ENCODE assay signal across 8 cellular contexts in genomic region chr6:33249732-33250625, GRCh38. TPM values are rescaled to one million over a fixed set of nuclear protein-coding genes. Genes with fewer than 3 reads are reported as not detected.
A peak's percentile ranks its signal among the peaks of the same experiment; 100 is the strongest.
DNase-seq lines count a peak whose midpoint lies in the region; ATAC-seq, FAIRE-seq and TF ChIP-seq lines count a peak whose summit lies in the region.

No MANE protein-coding gene starts in this region.

- no peak for FAIRE-seq in K562 (lab: Jason Lieb, UNC)
- peak; percentile 85 for FAIRE-seq in keratinocyte (lab: Jason Lieb, UNC)
- no peak for FAIRE-seq in frontal cortex (lab: Jason Lieb, UNC)

- intact Hi-C loops in K562 (cut with micrococcal nuclease): loop anchor here (2.0 kb wide), 1 partner anchor 49 kb away; the partner anchor contains the start of genes RXRB and SLC39A7

- H3K9me1 ChIP-seq in K562 (ENCODE audit: control insufficient read depth, insufficient read depth, low read length) (peaks cover 4% of the 10 kb centered on the region), keratinocyte (ENCODE audit: control insufficient read depth, extremely low read depth, insufficient read depth, low read length) (no peaks in the 10 kb centered on the region)

- in situ Hi-C loops in K562 (cut with MboI): loop anchor here (5.0 kb wide), 2 partner anchors 133 to 233 kb away; no protein-coding TSS in a partner anchor

- peak overlapping the region; percentile 91 for H3K27ac ChIP-seq in K562 (ENCODE audit: extremely low read depth, low read depth, low read length)
- peak overlapping the region; percentile 96 for H3K27ac ChIP-seq in keratinocyte (ENCODE audit: control insufficient read depth, insufficient read depth, low read length)
- H3K27ac ChIP-seq in stomach smooth muscle (ENCODE audit: low read length): peak overlapping the region; percentile 99

- H3K9ac ChIP-seq in K562 (ENCODE audit: insufficient read depth in 1 of 2, low read depth in 2 of 2, low read length in 2 of 2): peak overlapping the region; percentile 89 to 90
- peak overlapping the region; percentile 88 for H3K9ac ChIP-seq in keratinocyte (ENCODE audit: control insufficient read depth, extremely low read depth, insufficient read depth, low read length)
- peak overlapping the region; percentile 99 for H3K9ac ChIP-seq in stomach smooth muscle (ENCODE audit: low read length in 2 of 2)

- H3K4me2 ChIP-seq in K562 (ENCODE audit: insufficient read depth, low read length) (peak overlapping the region; percentile 97), keratinocyte (ENCODE audit: control insufficient read depth, extremely low read depth, insufficient read depth, low read depth, low read length) (peak overlapping the region; percentile 100)

- ATAC-seq in K562 (peak; percentile 5), HG03025 (IDR thresholded peaks at IDR 0.05; ENCODE audit: low FRiP score, unreplicated experiment) (no peak)

- H4K20me1 ChIP-seq in K562 (replicated peaks; ENCODE audit: control insufficient read depth, insufficient read depth, low read length) (no peaks in the 10 kb centered on the region), keratinocyte (ENCODE audit: control insufficient read depth, extremely low read depth, insufficient read depth, low read length) (no peaks in the 10 kb centered on the region)

- H3K4me1 ChIP-seq in K562 (replicated peaks in 1 of 2; ENCODE audit: control insufficient read depth in 2 of 2, insufficient read depth in 2 of 2, low read length in 2 of 2): peaks cover 22 to 31% of the 10 kb centered on the region in 2 experiments
- peaks cover 33% of the 10 kb centered on the region for H3K4me1 ChIP-seq in keratinocyte (ENCODE audit: control insufficient read depth, extremely low read depth, insufficient read depth, low read length)
- H3K4me1 ChIP-seq in stomach smooth muscle (ENCODE audit: control insufficient read depth, insufficient read depth, low read length): peaks cover 26% of the 10 kb centered on the region

- no peak; the same call in 1 of the 2 replicates for TF ChIP-seq POLR2A in K562 (conservative IDR thresholded peaks at IDR 0.05)

- TSS peak; percentile 88 for BruUV-seq in K562 (replicated peaks; lab: Mats Ljungman, UMichigan)

- H3K36me3 ChIP-seq in K562 (ENCODE audit: control insufficient read depth, insufficient read depth, low read length): peaks cover 21% of the 10 kb centered on the region
- H3K36me3 ChIP-seq in keratinocyte (ENCODE audit: control insufficient read depth in 2 of 2, extremely low read depth in 1 of 2, insufficient read depth in 2 of 2, low read length in 2 of 2): peaks cover 0 to 10% of the 10 kb centered on the region in 2 experiments
- peaks cover 0 to 6% of the 10 kb centered on the region in 2 donors for H3K36me3 ChIP-seq in stomach smooth muscle (ENCODE audit: control insufficient read depth in 2 of 2, insufficient read depth in 2 of 2, low read length in 2 of 2)

- POLR2A ChIA-PET in K562 (lab: Yijun Ruan, JAX): interaction anchor here (0.6 to 5.2 kb wide), 23 partner anchors 9 to 712 kb away, joined by 3 to 57 read pairs (median 4); partner anchors contain the start of genes B3GALT4, RING1, RPS18 and VPS52

- H3K9me3 ChIP-seq in K562 (replicated peaks; ENCODE audit: control insufficient read depth, insufficient read depth, low read depth, low read length): no peaks in the 10 kb centered on the region
- H3K9me3 ChIP-seq in keratinocyte (ENCODE audit: control insufficient read depth, low read depth, low read length): no peaks in the 10 kb centered on the region
- H3K9me3 ChIP-seq in stomach smooth muscle (ENCODE audit: control insufficient read depth in 2 of 2, low read length in 2 of 2): no peaks in the 10 kb centered on the region

- H3K79me2 ChIP-seq in K562 (ENCODE audit: control insufficient read depth, insufficient read depth, low read length) (no peaks in the 10 kb centered on the region), keratinocyte (ENCODE audit: control insufficient read depth, insufficient read depth, low read length) (no peaks in the 10 kb centered on the region)

- 20% methylated on average over 15 of the region's 15 CpGs for WGBS in K562 (ENCODE audit: insufficient coverage, low coverage, missing lambda C conversion rate)

- peaks cover 4 to 6% of the 10 kb centered on the region in 2 experiments; a peak in 2 of 5 replicates for H3K27me3 ChIP-seq in K562 (ENCODE audit: control insufficient read depth in 2 of 2, insufficient read depth in 2 of 2, low read length in 2 of 2)
- no peaks in the 10 kb centered on the region for H3K27me3 ChIP-seq in keratinocyte (ENCODE audit: control insufficient read depth, extremely low read depth, insufficient read depth, low read length)
- H3K27me3 ChIP-seq in stomach smooth muscle (ENCODE audit: control insufficient read depth in 1 of 2, insufficient read depth in 2 of 2, low read length in 2 of 2): no peaks in the 10 kb centered on the region

- peak overlapping the region; percentile 92 for H2AFZ ChIP-seq in K562 (ENCODE audit: low read depth, low read length)
- peak overlapping the region; percentile 91 for H2AFZ ChIP-seq in keratinocyte (ENCODE audit: control insufficient read depth, low read length)

- CTCF ChIA-PET in K562 (lab: Yijun Ruan, JAX; ENCODE audit: low intra/inter-chr PET ratio): interaction anchor here (2.7 to 3.6 kb wide), 2 partner anchors 89 to 126 kb away, joined by 21 to 24 read pairs; no protein-coding TSS in a partner anchor

- H3K4me3 ChIP-seq in GM12864 (ENCODE audit: low read depth, low read length) (peak overlapping the region; percentile 78), K562 (peak overlapping the region; percentile 53), keratinocyte (ENCODE audit: control insufficient read depth in 2 of 3, extremely low read depth in 1 of 3, insufficient read depth in 2 of 3, low read depth in 1 of 3, low read length in 3 of 3) (peak overlapping the region; percentile 53 to 84 (median 59)), stomach smooth muscle (ENCODE audit: low read length in 2 of 2) (peak overlapping the region; percentile 89 to 92)

- dilution Hi-C loops in keratinocyte (cut with MboI; ENCODE audit: extremely low pct_ligation_motif_present, low sequenced_read_pairs): no loop called here

- no peak for TF ChIP-seq EP300 in K562 (IDR thresholded peaks at IDR 0.05; ENCODE audit: low read length)

- TF ChIP-seq RAD21 in K562 (CRISPR knock-in tag; conservative IDR thresholded peaks at IDR 0.05 in 1 of 2, IDR thresholded peaks at IDR 0.05 in 1 of 2): 0 out of 4 replicates have a peak, but pooled peaks of 1 of the 2 experiments have one; percentile 1

- no peak for DNase-seq in GM12864 (ENCODE audit: low read depth)
- peak; percentile 99 for DNase-seq in M059J (ENCODE audit: low read depth)
- DNase-seq in K562 (ENCODE audit: extremely low read depth in 1 of 4, low spot score in 3 of 4): peak in 2 of 4 experiments; percentile 34
- DNase-seq in keratinocyte (ENCODE audit: low read depth, low spot score): no peak
- DNase-seq in GM10266 (ENCODE audit: extremely low spot score): no peak
- DNase-seq in frontal cortex (ENCODE audit: low spot score in 2 of 2): no peak

- TF ChIP-seq CTCF in GM12864 (IDR thresholded peaks at IDR 0.05; ENCODE audit: low read depth, low read length, missing control alignments) (no peak), K562 (IDR thresholded peaks at IDR 0.05 in 2 of 3, conservative IDR thresholded peaks at IDR 0.05 in 1 of 3; ENCODE audit: insufficient read depth in 2 of 3, low read depth in 1 of 3, low read length in 3 of 3) (no peak), keratinocyte (optimal IDR thresholded peaks at IDR 0.05 in 1 of 3, IDR thresholded peaks at IDR 0.05 in 1 of 3, conservative IDR thresholded peaks at IDR 0.05 in 1 of 3; ENCODE audit: extremely low read depth in 1 of 3, insufficient read depth in 2 of 3, low read length in 3 of 3) (no peak), GM10266 (IDR thresholded peaks at IDR 0.05; ENCODE audit: control insufficient read depth, insufficient read depth, low read depth, missing control alignments) (no peak)

RNA-seq across cellular contexts. Expression of gene VPS52, which starts 21.7 kb away (rescaled TPM):
- 37.5 and 45.3 TPM in 2 replicates for total RNA-seq in M059J (2014; rRNA removed; shearing (Covaris generic))
- 400 and 717 TPM in 2 replicates for total RNA-seq in K562 (2011; cell fraction: chromatin; rRNA removed; ENCODE audit: low replicate concordance)
- total RNA-seq in K562 (2011; cell fraction: nucleolus; rRNA removed): 323 and 336 TPM in 2 replicates
- 335 and 348 TPM in 2 replicates for total RNA-seq in K562 (2011; cell fraction: nucleoplasm; rRNA removed)
- total RNA-seq in K562 (2014; rRNA removed) (40.2 and 41.7 TPM in 2 replicates), K562 (2014; rRNA removed; fragmentation: Illumina TruSeq; extraction: Trizol) (37.6 and 38.0 TPM in 2 replicates), K562 (2015; rRNA removed; fragmentation: Illumina TruSeq; extraction: Trizol) (37.0 and 40.9 TPM in 2 replicates), K562 (2021) (60.2 and 67.1 TPM in 2 replicates), frontal cortex (24.9 TPM)
- polyA plus RNA-seq in K562 (2011; rRNA removed) (103 and 149 TPM in 2 replicates), K562 (2014; fragmentation: Illumina TruSeq; extraction: Trizol) (71.9 and 84.9 TPM in 2 replicates), K562 (2014; fragmentation: Nextera tagmentation; extraction: Ambion mirVana) (10 to 100 TPM; 24.4 to 37.6 TPM), K562 (2014; rRNA removed) (68.2 and 69.7 TPM in 2 replicates), keratinocyte (36.2 to 48.7 TPM (median 40.6 TPM) in 3 replicates)
- 129 and 132 TPM in 2 replicates for polyA plus RNA-seq in K562 (2011; cell fraction: cytosol; rRNA removed)
- 844 and 952 TPM in 2 replicates for polyA plus RNA-seq in K562 (2011; cell fraction: nucleus; rRNA removed)
- 56.6 and 77.5 TPM in 2 replicates for polyA plus RNA-seq in K562 (2012)
- polyA minus RNA-seq in K562 (2011; rRNA and poly(A)+ RNA removed): 149 and 152 TPM in 2 replicates
- 43.4 and 43.6 TPM in 2 replicates for polyA minus RNA-seq in K562 (2011; cell fraction: cytosol; rRNA and poly(A)+ RNA removed)
- 174 and 254 TPM in 2 replicates for polyA minus RNA-seq in K562 (2011; cell fraction: nucleus; rRNA and poly(A)+ RNA removed)
- polyA plus RNA-seq in keratinocyte (2011; ENCODE audit: low read depth): 29.3 TPM
- polyA plus RNA-seq in keratinocyte (2011; cell fraction: cytosol; rRNA removed): 21.9 and 23.3 TPM in 2 replicates
- 113 and 123 TPM in 2 replicates for polyA plus RNA-seq in keratinocyte (2011; cell fraction: nucleus; rRNA removed)
- polyA plus RNA-seq in keratinocyte (2012; ENCODE audit: low replicate concordance): 22.7 and 25.3 TPM in 2 replicates
- polyA minus RNA-seq in keratinocyte: 52.6 to 68.9 TPM (median 66.8 TPM) in 3 replicates
- polyA minus RNA-seq in keratinocyte (2011; cell fraction: cytosol; rRNA and poly(A)+ RNA removed): 35.1 TPM
- polyA minus RNA-seq in keratinocyte (2011; cell fraction: nucleus; rRNA and poly(A)+ RNA removed): 42.5 and 53.4 TPM in 2 replicates

RNA-seq across cellular contexts. Expression of gene RPS18, which starts 21.9 kb away (rescaled TPM):
- total RNA-seq in M059J (2014; rRNA removed; shearing (Covaris generic)): 2,277 and 2,867 TPM in 2 replicates
- 573 and 845 TPM in 2 replicates for total RNA-seq in K562 (2011; cell fraction: chromatin; rRNA removed; ENCODE audit: low replicate concordance)
- 1,781 and 2,022 TPM in 2 replicates for total RNA-seq in K562 (2011; cell fraction: nucleolus; rRNA removed)
- 2,244 and 4,596 TPM in 2 replicates for total RNA-seq in K562 (2011; cell fraction: nucleoplasm; rRNA removed)
- total RNA-seq in K562 (2014; rRNA removed): 7,421 and 7,756 TPM in 2 replicates
- 8,131 and 8,358 TPM in 2 replicates for total RNA-seq in K562 (2014; rRNA removed; fragmentation: Illumina TruSeq; extraction: Trizol)
- total RNA-seq in K562 (2015; rRNA removed; fragmentation: Illumina TruSeq; extraction: Trizol): 6,830 and 6,840 TPM in 2 replicates
- total RNA-seq in K562 (2021): 5,023 and 5,547 TPM in 2 replicates
- 10,924 and 13,776 TPM in 2 replicates for polyA plus RNA-seq in K562 (2011; rRNA removed)
- polyA plus RNA-seq in K562 (2011; cell fraction: cytosol; rRNA removed): 9,974 and 14,279 TPM in 2 replicates
- 3,080 and 5,551 TPM in 2 replicates for polyA plus RNA-seq in K562 (2011; cell fraction: nucleus; rRNA removed)
- 10,450 and 11,249 TPM in 2 replicates for polyA plus RNA-seq in K562 (2012)
- 6,410 and 6,519 TPM in 2 replicates for polyA plus RNA-seq in K562 (2014; fragmentation: Illumina TruSeq; extraction: Trizol)
- over 10,000 TPM; 14,899 to 17,516 TPM for polyA plus RNA-seq in K562 (2014; fragmentation: Nextera tagmentation; extraction: Ambion mirVana)
- 10,223 and 10,563 TPM in 2 replicates for polyA plus RNA-seq in K562 (2014; rRNA removed)
- polyA minus RNA-seq in K562 (2011; rRNA and poly(A)+ RNA removed): 5,821 and 6,481 TPM in 2 replicates
- 1,459 and 1,756 TPM in 2 replicates for polyA minus RNA-seq in K562 (2011; cell fraction: cytosol; rRNA and poly(A)+ RNA removed)
- 337 and 777 TPM in 2 replicates for polyA minus RNA-seq in K562 (2011; cell fraction: nucleus; rRNA and poly(A)+ RNA removed)
- 5,669 to 7,560 TPM (median 6,374 TPM) in 3 replicates for polyA plus RNA-seq in keratinocyte
- polyA plus RNA-seq in keratinocyte (2011; ENCODE audit: low read depth): 5,131 TPM
- 8,032 and 8,200 TPM in 2 replicates for polyA plus RNA-seq in keratinocyte (2011; cell fraction: cytosol; rRNA removed)
- polyA plus RNA-seq in keratinocyte (2011; cell fraction: nucleus; rRNA removed): 2,373 and 2,480 TPM in 2 replicates
- polyA plus RNA-seq in keratinocyte (2012; ENCODE audit: low replicate concordance): 5,588 and 7,887 TPM in 2 replicates
- polyA minus RNA-seq in keratinocyte: 1,658 to 4,031 TPM (median 3,145 TPM) in 3 replicates
- polyA minus RNA-seq in keratinocyte (2011; cell fraction: cytosol; rRNA and poly(A)+ RNA removed): 1,661 TPM
- 306 and 457 TPM in 2 replicates for polyA minus RNA-seq in keratinocyte (2011; cell fraction: nucleus; rRNA and poly(A)+ RNA removed)
- 4,003 TPM for total RNA-seq in frontal cortex

RNA-seq across cellular contexts. Expression of gene B3GALT4, which starts 26.9 kb away (rescaled TPM):
- not detected in 2 replicates for total RNA-seq in M059J (2014; rRNA removed; shearing (Covaris generic))
- 1.4 and 7.8 TPM in 2 replicates for total RNA-seq in K562 (2011; cell fraction: chromatin; rRNA removed; ENCODE audit: low replicate concordance)
- total RNA-seq in K562 (2011; cell fraction: nucleolus; rRNA removed): 9.2 and 10.9 TPM in 2 replicates
- 3.7 and 4.7 TPM in 2 replicates for total RNA-seq in K562 (2011; cell fraction: nucleoplasm; rRNA removed)
- total RNA-seq in K562 (2014; rRNA removed) (1.3 and 2.6 TPM in 2 replicates), K562 (2014; rRNA removed; fragmentation: Illumina TruSeq; extraction: Trizol) (0.35 and 0.36 TPM in 2 replicates), K562 (2015; rRNA removed; fragmentation: Illumina TruSeq; extraction: Trizol) (0.94 and 1.2 TPM in 2 replicates), K562 (2021) (1.2 and 1.8 TPM in 2 replicates), frontal cortex (9.0 TPM)
- polyA plus RNA-seq in K562 (2011; rRNA removed) (0.42 and 0.61 TPM in 2 replicates), K562 (2014; fragmentation: Illumina TruSeq; extraction: Trizol) (0.33 and 0.60 TPM in 2 replicates), K562 (2014; fragmentation: Nextera tagmentation; extraction: Ambion mirVana) (under 1 TPM in 1 of 2 experiments, not detected in 1; 0.11 TPM), K562 (2014; rRNA removed) (0.65 and 0.98 TPM in 2 replicates), keratinocyte (0.31 to 0.61 TPM (median 0.49 TPM) in 3 replicates)
- 0.34 and 1.3 TPM in 2 replicates for polyA plus RNA-seq in K562 (2011; cell fraction: cytosol; rRNA removed)
- polyA plus RNA-seq in K562 (2011; cell fraction: nucleus; rRNA removed): 0.83 and 1.4 TPM in 2 replicates
- 1.2 and 2.5 TPM in 2 replicates for polyA plus RNA-seq in K562 (2012)
- 0.60 and 0.74 TPM in 2 replicates for polyA minus RNA-seq in K562 (2011; rRNA and poly(A)+ RNA removed)
- 0.67 and 1.6 TPM in 2 replicates for polyA minus RNA-seq in K562 (2011; cell fraction: cytosol; rRNA and poly(A)+ RNA removed)
- polyA minus RNA-seq in K562 (2011; cell fraction: nucleus; rRNA and poly(A)+ RNA removed): 8.3 and 8.6 TPM in 2 replicates
- polyA plus RNA-seq in keratinocyte (2011; ENCODE audit: low read depth): 1.6 TPM
- 0.18 and 0.52 TPM in 2 replicates for polyA plus RNA-seq in keratinocyte (2011; cell fraction: cytosol; rRNA removed)
- 0.23 and 0.42 TPM in 2 replicates for polyA plus RNA-seq in keratinocyte (2011; cell fraction: nucleus; rRNA removed)
- 0.73 and 3.6 TPM in 2 replicates for polyA plus RNA-seq in keratinocyte (2012; ENCODE audit: low replicate concordance)
- 0.19 to 0.82 TPM (median 0.66 TPM) in 3 replicates for polyA minus RNA-seq in keratinocyte
- not detected for polyA minus RNA-seq in keratinocyte (2011; cell fraction: cytosol; rRNA and poly(A)+ RNA removed)
- polyA minus RNA-seq in keratinocyte (2011; cell fraction: nucleus; rRNA and poly(A)+ RNA removed): 0.78 and 0.95 TPM in 2 replicates

RNA-seq across cellular contexts. Expression of gene WDR46, which starts 39.1 kb away (rescaled TPM):
- total RNA-seq in M059J (2014; rRNA removed; shearing (Covaris generic)): 151 and 184 TPM in 2 replicates
- 140 and 282 TPM in 2 replicates for total RNA-seq in K562 (2011; cell fraction: chromatin; rRNA removed; ENCODE audit: low replicate concordance)
- 158 and 186 TPM in 2 replicates for total RNA-seq in K562 (2011; cell fraction: nucleolus; rRNA removed)
- total RNA-seq in K562 (2011; cell fraction: nucleoplasm; rRNA removed): 84.4 and 113 TPM in 2 replicates
- total RNA-seq in K562 (2014; rRNA removed) (139 and 160 TPM in 2 replicates), K562 (2014; rRNA removed; fragmentation: Illumina TruSeq; extraction: Trizol) (69.9 and 87.1 TPM in 2 replicates), K562 (2015; rRNA removed; fragmentation: Illumina TruSeq; extraction: Trizol) (146 TPM in 2 replicates), K562 (2021) (108 and 117 TPM in 2 replicates), frontal cortex (42.4 TPM)
- polyA plus RNA-seq in K562 (2011; rRNA removed) (51.8 and 80.5 TPM in 2 replicates), K562 (2014; fragmentation: Illumina TruSeq; extraction: Trizol) (83.4 and 93.1 TPM in 2 replicates), K562 (2014; fragmentation: Nextera tagmentation; extraction: Ambion mirVana) (10 to 100 TPM in 1 of 2 experiments, 1 to 10 TPM in 1; 8.9 to 27.6 TPM), K562 (2014; rRNA removed) (89.3 and 113 TPM in 2 replicates), keratinocyte (43.0 to 49.3 TPM (median 45.0 TPM) in 3 replicates)
- 64.4 and 91.4 TPM in 2 replicates for polyA plus RNA-seq in K562 (2011; cell fraction: cytosol; rRNA removed)
- polyA plus RNA-seq in K562 (2011; cell fraction: nucleus; rRNA removed): 147 and 197 TPM in 2 replicates
- polyA plus RNA-seq in K562 (2012): 79.7 and 86.5 TPM in 2 replicates
- 75.9 and 79.2 TPM in 2 replicates for polyA minus RNA-seq in K562 (2011; rRNA and poly(A)+ RNA removed)
- polyA minus RNA-seq in K562 (2011; cell fraction: cytosol; rRNA and poly(A)+ RNA removed): 80.6 and 85.6 TPM in 2 replicates
- polyA minus RNA-seq in K562 (2011; cell fraction: nucleus; rRNA and poly(A)+ RNA removed): 74.7 and 86.1 TPM in 2 replicates
- polyA plus RNA-seq in keratinocyte (2011; ENCODE audit: low read depth): 55.5 TPM
- 23.2 and 40.6 TPM in 2 replicates for polyA plus RNA-seq in keratinocyte (2011; cell fraction: cytosol; rRNA removed)
- polyA plus RNA-seq in keratinocyte (2011; cell fraction: nucleus; rRNA removed): 59.1 and 59.7 TPM in 2 replicates
- 43.3 and 58.7 TPM in 2 replicates for polyA plus RNA-seq in keratinocyte (2012; ENCODE audit: low replicate concordance)
- polyA minus RNA-seq in keratinocyte: 52.5 to 66.9 TPM (median 62.3 TPM) in 3 replicates
- 66.4 TPM for polyA minus RNA-seq in keratinocyte (2011; cell fraction: cytosol; rRNA and poly(A)+ RNA removed)
- 28.2 and 33.5 TPM in 2 replicates for polyA minus RNA-seq in keratinocyte (2011; cell fraction: nucleus; rRNA and poly(A)+ RNA removed)

RNA-seq across cellular contexts. Expression of gene PFDN6, which starts 39.4 kb away (rescaled TPM):
- total RNA-seq in M059J (2014; rRNA removed; shearing (Covaris generic)): 123 and 136 TPM in 2 replicates
- total RNA-seq in K562 (2011; cell fraction: chromatin; rRNA removed; ENCODE audit: low replicate concordance): 67.5 and 110 TPM in 2 replicates
- 84.5 and 92.7 TPM in 2 replicates for total RNA-seq in K562 (2011; cell fraction: nucleolus; rRNA removed)
- 89.2 and 96.6 TPM in 2 replicates for total RNA-seq in K562 (2011; cell fraction: nucleoplasm; rRNA removed)
- total RNA-seq in K562 (2014; rRNA removed) (292 and 358 TPM in 2 replicates), K562 (2014; rRNA removed; fragmentation: Illumina TruSeq; extraction: Trizol) (216 and 230 TPM in 2 replicates), K562 (2015; rRNA removed; fragmentation: Illumina TruSeq; extraction: Trizol) (236 and 241 TPM in 2 replicates), K562 (2021) (150 and 172 TPM in 2 replicates), frontal cortex (31.0 TPM)
- polyA plus RNA-seq in K562 (2011; rRNA removed) (125 and 200 TPM in 2 replicates), K562 (2014; fragmentation: Illumina TruSeq; extraction: Trizol) (301 and 322 TPM in 2 replicates), K562 (2014; fragmentation: Nextera tagmentation; extraction: Ambion mirVana) (1 to 10 TPM; 6.8 to 8.7 TPM), K562 (2014; rRNA removed) (472 and 475 TPM in 2 replicates), keratinocyte (68.3 to 106 TPM (median 68.5 TPM) in 3 replicates)
- 76.6 and 97.7 TPM in 2 replicates for polyA plus RNA-seq in K562 (2011; cell fraction: cytosol; rRNA removed)
- 182 and 189 TPM in 2 replicates for polyA plus RNA-seq in K562 (2011; cell fraction: nucleus; rRNA removed)
- polyA plus RNA-seq in K562 (2012): 199 and 305 TPM in 2 replicates
- polyA minus RNA-seq in K562 (2011; rRNA and poly(A)+ RNA removed): 62.1 and 76.4 TPM in 2 replicates
- polyA minus RNA-seq in K562 (2011; cell fraction: cytosol; rRNA and poly(A)+ RNA removed): 33.4 and 35.0 TPM in 2 replicates
- polyA minus RNA-seq in K562 (2011; cell fraction: nucleus; rRNA and poly(A)+ RNA removed): 42.8 and 58.6 TPM in 2 replicates
- 80.6 TPM for polyA plus RNA-seq in keratinocyte (2011; ENCODE audit: low read depth)
- 58.1 and 84.8 TPM in 2 replicates for polyA plus RNA-seq in keratinocyte (2011; cell fraction: cytosol; rRNA removed)
- 54.4 and 66.0 TPM in 2 replicates for polyA plus RNA-seq in keratinocyte (2011; cell fraction: nucleus; rRNA removed)
- polyA plus RNA-seq in keratinocyte (2012; ENCODE audit: low replicate concordance): 97.1 and 119 TPM in 2 replicates
- polyA minus RNA-seq in keratinocyte: 7.9 to 25.1 TPM (median 15.5 TPM) in 3 replicates
- 29.5 TPM for polyA minus RNA-seq in keratinocyte (2011; cell fraction: cytosol; rRNA and poly(A)+ RNA removed)
- 6.6 and 8.8 TPM in 2 replicates for polyA minus RNA-seq in keratinocyte (2011; cell fraction: nucleus; rRNA and poly(A)+ RNA removed)
